In genomic region chr17:17075037-17075755, GRCh38 we compare ENCODE assay signal across 10 cellular contexts. TPM values are rescaled to one million over a fixed set of nuclear protein-coding genes. Genes with fewer than 3 reads are reported as not detected.
DNase-seq lines count a peak whose midpoint lies in the region; ATAC-seq and TF ChIP-seq lines count a peak whose summit lies in the region.
"Had no signal": no experiment of that assay in that cellular context is flagged by ENCODE, and none has a peak within 500 bp of the region (broad histone marks: within the 10 kb centered on the region; RNA-seq: fewer than 3 reads in every experiment).

No MANE protein-coding gene starts in this region.

- CTCF ChIA-PET in CD4-positive, alpha-beta T cell (lab: Charles Lee) = no interaction called here

- TF ChIP-seq CTCF in CD4-positive, alpha-beta T cell (IDR thresholded peaks at IDR 0.05) = no peak
- TF ChIP-seq CTCF in fibroblast of lung (conservative IDR thresholded peaks at IDR 0.05 in 1 of 2, IDR thresholded peaks at IDR 0.05 in 1 of 2; ENCODE audit: low read depth in 1 of 2, low read length in 2 of 2) (no peak), osteoblast (IDR thresholded peaks at IDR 0.05; ENCODE audit: extremely low read depth, low read depth, low read length) (no peak)

- intact Hi-C loops in CD4-positive, alpha-beta T cell (cut with DNase I, micrococcal nuclease) = no loop called here
- intact Hi-C loops in activated T-helper 2 cell treated with anti-CD3 and anti-CD28 coated beads, Interferon-gamma antibody, Interleukin-2, Interleukin-4, amounts not matched to agents 10 μg/mL and 5 μg/mL and 100 μg/mL, durations not matched to agents 14 hours and 24 hours and 36 hours (cut with micrococcal nuclease) = no loop called here

- H3K4me3 ChIP-seq in fibroblast of lung (replicated peaks in 1 of 4; ENCODE audit: control extremely low read depth in 1 of 4, insufficient read depth in 1 of 4, low read depth in 3 of 4, low read length in 4 of 4) (no peak overlapping the region), osteoblast (ENCODE audit: insufficient read depth, low read length) (no peak overlapping the region)

- peak; percentile 87 for ATAC-seq in CD4-positive, alpha-beta T cell (ENCODE audit: poor library complexity)
- ATAC-seq in GM19397 (IDR thresholded peaks at IDR 0.05; ENCODE audit: unreplicated experiment) (no peak), GM18519 (IDR thresholded peaks at IDR 0.05; ENCODE audit: low FRiP score, unreplicated experiment) (no peak)

- H3K9me3 Mint-ChIP-seq in CD4-positive, alpha-beta T cell = peaks cover 1% of the 10 kb centered on the region
- no peaks in the 10 kb centered on the region for H3K9me3 Mint-ChIP-seq in activated T-helper 2 cell treated with anti-CD3 and anti-CD28 coated beads, Interferon-gamma antibody, Interleukin-2, Interleukin-4, amounts not matched to agents 10 μg/mL and 5 μg/mL and 100 μg/mL, durations not matched to agents 14 hours and 24 hours and 36 hours

- no peaks in the 10 kb centered on the region for H3K27me3 Mint-ChIP-seq in CD4-positive, alpha-beta T cell
- no peaks in the 10 kb centered on the region for H3K27me3 Mint-ChIP-seq in activated T-helper 2 cell treated with anti-CD3 and anti-CD28 coated beads, Interferon-gamma antibody, Interleukin-2, Interleukin-4, amounts not matched to agents 10 μg/mL and 5 μg/mL and 100 μg/mL, durations not matched to agents 14 hours and 24 hours and 36 hours (ENCODE audit: low read depth)

- H3K79me2 ChIP-seq in fibroblast of lung (ENCODE audit: control insufficient read depth, insufficient read depth, low read length) = peaks cover 89% of the 10 kb centered on the region
- peaks cover 100% of the 10 kb centered on the region for H3K79me2 ChIP-seq in osteoblast (ENCODE audit: insufficient read depth, low read length)

- H3K27ac ChIP-seq in CD4-positive, alpha-beta T cell (ENCODE audit: low read depth, low read length) = no peak overlapping the region
- H3K27ac ChIP-seq in fibroblast of lung (ENCODE audit: insufficient read depth, low read length) = peak overlapping the region; percentile 71
- peak overlapping the region; percentile 59 for H3K27ac ChIP-seq in osteoblast (ENCODE audit: low read depth, low read length)

- no peak overlapping the region for H3K9ac ChIP-seq in fibroblast of lung (ENCODE audit: insufficient read depth, low read length)

- H2AFZ ChIP-seq in fibroblast of lung (ENCODE audit: low read length) (no peak overlapping the region), osteoblast (ENCODE audit: low read length) (no peak overlapping the region)

- no peaks in the 10 kb centered on the region for H3K27me3 ChIP-seq in CD4-positive, alpha-beta T cell (ENCODE audit: control insufficient read depth, insufficient read depth, low read length)
- H3K27me3 ChIP-seq in fibroblast of lung (ENCODE audit: control insufficient read depth, insufficient read depth, low read length) (no peaks in the 10 kb centered on the region), osteoblast (ENCODE audit: insufficient read depth, low read length) (no peaks in the 10 kb centered on the region)

- H3K4me2 ChIP-seq in fibroblast of lung (ENCODE audit: extremely low read depth, insufficient read depth, low read length) (peak overlapping the region; percentile 46), osteoblast (ENCODE audit: insufficient read depth, low read length) (no peak overlapping the region)

- DNase-seq in CD4-positive, alpha-beta T cell = peak in 3 of 10 experiments; percentile 4 to 12 (median 7)
- DNase-seq in SK-N-DZ (ENCODE audit: low spot score) = peak; percentile 70
- DNase-seq in fibroblast of lung (ENCODE audit: low read depth in 2 of 2) = peak; percentile 63 to 86
- DNase-seq in osteoblast (ENCODE audit: insufficient read length, low spot score, missing footprints) = peak; percentile 74
- DNase-seq in activated T-helper 2 cell treated with anti-CD3 and anti-CD28 coated beads, Interferon-gamma antibody, Interleukin-2, Interleukin-4, amounts not matched to agents 10 μg/mL and 5 μg/mL and 100 μg/mL, durations not matched to agents 14 hours and 24 hours and 36 hours (ENCODE audit: low spot score) = no peak
- no peak for DNase-seq in stimulated activated CD4-positive, alpha-beta T cell treated with anti-CD3 and anti-CD28 coated beads, Interleukin-4, amount 100 ng/mL, for 24 hours
- DNase-seq: activated CD8-positive, alpha-beta memory T cell treated with anti-CD3 and anti-CD28 coated beads for 24 hours; NCI-H226 had no signal

- peaks cover 9% of the 10 kb centered on the region for H3K36me3 ChIP-seq in fibroblast of lung (ENCODE audit: control insufficient read depth, insufficient read depth, low read length)
- H3K36me3 ChIP-seq in osteoblast (ENCODE audit: insufficient read depth, low read length) = peaks cover 70% of the 10 kb centered on the region

- peaks cover 2% of the 10 kb centered on the region for H4K20me1 ChIP-seq in fibroblast of lung (ENCODE audit: control insufficient read depth, extremely low read depth, insufficient read depth, low read length)
- H4K20me1 ChIP-seq in osteoblast (ENCODE audit: insufficient read depth, low read length) = peaks cover 97% of the 10 kb centered on the region

- H3K36me3 Mint-ChIP-seq in CD4-positive, alpha-beta T cell (ENCODE audit: low read depth) = peaks cover 81% of the 10 kb centered on the region
- peaks cover 21% of the 10 kb centered on the region for H3K36me3 Mint-ChIP-seq in activated T-helper 2 cell treated with anti-CD3 and anti-CD28 coated beads, Interferon-gamma antibody, Interleukin-2, Interleukin-4, amounts not matched to agents 10 μg/mL and 5 μg/mL and 100 μg/mL, durations not matched to agents 14 hours and 24 hours and 36 hours (ENCODE audit: low read depth)

- peak overlapping the region; percentile 16 for H3K4me3 Mint-ChIP-seq in CD4-positive, alpha-beta T cell
- H3K4me3 Mint-ChIP-seq in activated T-helper 2 cell treated with anti-CD3 and anti-CD28 coated beads, Interferon-gamma antibody, Interleukin-2, Interleukin-4, amounts not matched to agents 10 μg/mL and 5 μg/mL and 100 μg/mL, durations not matched to agents 14 hours and 24 hours and 36 hours (ENCODE audit: low read depth) = no peak overlapping the region

- no peaks in the 10 kb centered on the region for H3K9me3 ChIP-seq in CD4-positive, alpha-beta T cell (ENCODE audit: control insufficient read depth, low read length)
- no peaks in the 10 kb centered on the region for H3K9me3 ChIP-seq in fibroblast of lung (ENCODE audit: control insufficient read depth, insufficient read depth, low read depth, low read length)
- no peaks in the 10 kb centered on the region for H3K9me3 ChIP-seq in osteoblast (ENCODE audit: low read depth, low read length)

- H3K4me1 Mint-ChIP-seq in CD4-positive, alpha-beta T cell (ENCODE audit: low read depth) = peaks cover 56% of the 10 kb centered on the region
- peaks cover 35% of the 10 kb centered on the region for H3K4me1 Mint-ChIP-seq in activated T-helper 2 cell treated with anti-CD3 and anti-CD28 coated beads, Interferon-gamma antibody, Interleukin-2, Interleukin-4, amounts not matched to agents 10 μg/mL and 5 μg/mL and 100 μg/mL, durations not matched to agents 14 hours and 24 hours and 36 hours (ENCODE audit: low read depth)

- H3K27ac Mint-ChIP-seq in CD4-positive, alpha-beta T cell = peak overlapping the region; percentile 79
- H3K27ac Mint-ChIP-seq in activated T-helper 2 cell treated with anti-CD3 and anti-CD28 coated beads, Interferon-gamma antibody, Interleukin-2, Interleukin-4, amounts not matched to agents 10 μg/mL and 5 μg/mL and 100 μg/mL, durations not matched to agents 14 hours and 24 hours and 36 hours = no peak overlapping the region

- H3K4me1 ChIP-seq in fibroblast of lung (ENCODE audit: control insufficient read depth, extremely low read depth, insufficient read depth, low read length) (peaks cover 41% of the 10 kb centered on the region), osteoblast (ENCODE audit: insufficient read depth, low read length) (peaks cover 41% of the 10 kb centered on the region)

- POLR2A ChIA-PET in CD4-positive, alpha-beta T cell (lab: Charles Lee) = interaction anchor here (0.6 to 1.0 kb wide), 2 partner anchors 12 to 844 kb away, joined by 3 read pairs; no protein-coding TSS in a partner anchor

RNA-seq across cellular contexts. Expression of gene MPRIP, which starts 32.9 kb away (rescaled TPM):
- total RNA-seq in CD4-positive, alpha-beta T cell = 100 to 1,000 TPM; 176 to 188 TPM
- 63.4 and 64.5 TPM in 2 replicates for polyA plus RNA-seq in SK-N-DZ (2014; cell fraction: cytosol; rRNA removed)
- 46.4 and 125 TPM in 2 replicates for polyA plus RNA-seq in SK-N-DZ (2014; cell fraction: nucleus; rRNA removed)
- 67.3 and 104 TPM in 2 replicates for total RNA-seq in fibroblast of lung
- polyA plus RNA-seq in fibroblast of lung = 111 and 124 TPM in 2 replicates
- 189 and 239 TPM in 2 replicates for polyA plus RNA-seq in fibroblast of lung (2012)
- 473 and 658 TPM in 2 replicates for polyA minus RNA-seq in fibroblast of lung (ENCODE audit: low replicate concordance)
- 120 and 149 TPM in 2 replicates for total RNA-seq in osteoblast
- total RNA-seq in activated T-helper 2 cell treated with anti-CD3 and anti-CD28 coated beads, Interferon-gamma antibody, Interleukin-2, Interleukin-4, amounts not matched to agents 10 μg/mL and 5 μg/mL and 100 μg/mL, durations not matched to agents 14 hours and 24 hours and 36 hours = 141 and 144 TPM in 2 replicates

Comparison
In these comparisons a context has a peak if more than half of its experiments do, and no peak if none do; other contexts are left out.
1. DNase-seq: peak in SK-N-DZ (single experiment), fibroblast of lung (2 of 2) and osteoblast (single experiment); none in activated T-helper 2 cell treated with anti-CD3 and anti-CD28 coated beads, Interferon-gamma antibody, Interleukin-2, Interleukin-4, amounts not matched to agents 10 μg/mL and 5 μg/mL and 100 μg/mL, durations not matched to agents 14 hours and 24 hours and 36 hours (single experiment) and stimulated activated CD4-positive, alpha-beta T cell treated with anti-CD3 and anti-CD28 coated beads, Interleukin-4, amount 100 ng/mL, for 24 hours (single experiment).